ENCODE assay signal across 14 cellular contexts in the genomic region with DNA sequence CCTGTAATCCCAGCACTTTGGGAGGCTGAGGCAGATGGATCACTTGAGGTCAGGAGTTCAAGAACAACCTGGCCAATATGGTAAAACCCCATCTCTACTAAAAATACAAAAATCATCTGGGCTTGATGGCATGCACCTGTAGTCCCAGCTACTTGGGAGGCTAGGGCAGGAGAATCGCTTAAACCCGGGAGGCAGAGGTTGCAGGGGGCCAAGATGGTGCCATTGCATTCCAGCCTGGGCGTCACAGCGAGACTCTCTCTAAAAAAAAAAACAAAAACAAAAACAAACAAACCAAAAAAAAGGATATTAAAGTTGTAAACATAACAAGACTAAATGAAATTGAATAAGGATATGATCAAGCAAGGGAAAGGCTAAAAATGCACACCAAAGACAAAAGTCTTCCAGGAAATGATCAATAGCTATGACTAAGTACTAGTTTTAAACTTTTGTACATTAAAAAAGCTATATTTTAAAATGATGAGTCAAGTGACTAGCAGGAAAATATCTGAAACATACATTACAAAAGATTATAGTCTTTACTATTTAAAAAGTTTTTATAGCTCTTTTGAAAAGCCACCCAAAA. TPM values are rescaled to one million over a fixed set of nuclear protein-coding genes. Genes with fewer than 3 reads are reported as not detected.
A peak's percentile ranks its signal among the peaks of the same experiment; 100 is the strongest.
DNase-seq lines count a peak whose midpoint lies in the region; ATAC-seq, FAIRE-seq and TF ChIP-seq lines count a peak whose summit lies in the region.
"Had no signal": no experiment of that assay in that cellular context is flagged by ENCODE, and none has a peak within 500 bp of the region (broad histone marks: within the 10 kb centered on the region; RNA-seq: fewer than 3 reads in every experiment).

No MANE protein-coding gene starts in this region.

- no peak for TF ChIP-seq POLR2A in GM12892 (IDR thresholded peaks at IDR 0.05; ENCODE audit: low read depth, low read length)

- H3K27ac ChIP-seq in effector memory CD4-positive, alpha-beta T cell (ENCODE audit: insufficient read depth, low read length, poor library complexity, severe bottlenecking) = peak overlapping the region; percentile 7

- FAIRE-seq in GM12892 (lab: Jason Lieb, UNC) = no peak
- FAIRE-seq: colon had no signal

- H3K9me3 ChIP-seq in effector memory CD4-positive, alpha-beta T cell (ENCODE audit: control insufficient read depth, low read length) = no peaks in the 10 kb centered on the region

- peaks cover 2% of the 10 kb centered on the region for H3K4me1 ChIP-seq in effector memory CD4-positive, alpha-beta T cell (ENCODE audit: control insufficient read depth, insufficient read depth, low read length, poor library complexity, severe bottlenecking)

- no peak for DNase-seq in effector memory CD4-positive, alpha-beta T cell
- DNase-seq in hepatic stellate cell (ENCODE audit: low spot score) = no peak
- no peak for DNase-seq in Ammon's horn (ENCODE audit: low spot score)
- no peak for DNase-seq in GM12892 (ENCODE audit: insufficient read length)
- DNase-seq: activated T-cell treated with anti-CD3 and anti-CD28 coated beads, Interleukin-2, amount 50 U/mL, for 4 hours; DND-41; left ventricle myocardium superior; NCI-H774; T-helper 9 cell had no signal

- H3K36me3 ChIP-seq in effector memory CD4-positive, alpha-beta T cell (ENCODE audit: control insufficient read depth, insufficient read depth, low read length) = peaks cover 29% of the 10 kb centered on the region

- ATAC-seq in GM18517 (IDR thresholded peaks at IDR 0.05; ENCODE audit: unreplicated experiment) (peak; percentile 25), GM21576 (IDR thresholded peaks at IDR 0.05; ENCODE audit: unreplicated experiment) (peak; percentile 3), HG03565 (IDR thresholded peaks at IDR 0.05; ENCODE audit: unreplicated experiment) (peak; percentile 3), HG02571 (IDR thresholded peaks at IDR 0.05; ENCODE audit: unreplicated experiment) (no peak)
- ATAC-seq: left ventricle myocardium superior had no signal

- no peaks in the 10 kb centered on the region for H3K27me3 ChIP-seq in effector memory CD4-positive, alpha-beta T cell (replicated peaks; ENCODE audit: control insufficient read depth, insufficient read depth, low read length, poor library complexity, severe bottlenecking)

- no peak overlapping the region for H3K4me3 ChIP-seq in effector memory CD4-positive, alpha-beta T cell (ENCODE audit: insufficient read depth, low read depth, low read length, poor library complexity, severe bottlenecking)

RNA-seq across cellular contexts. Expression of gene KLHL6, which starts 28.6 kb away (rescaled TPM):
- polyA plus RNA-seq in GM12892 (2012; ENCODE audit: missing spikeins) = 13.2 TPM
